Comparison of ENCODE assay signal across 2 cellular contexts in the genomic region with DNA sequence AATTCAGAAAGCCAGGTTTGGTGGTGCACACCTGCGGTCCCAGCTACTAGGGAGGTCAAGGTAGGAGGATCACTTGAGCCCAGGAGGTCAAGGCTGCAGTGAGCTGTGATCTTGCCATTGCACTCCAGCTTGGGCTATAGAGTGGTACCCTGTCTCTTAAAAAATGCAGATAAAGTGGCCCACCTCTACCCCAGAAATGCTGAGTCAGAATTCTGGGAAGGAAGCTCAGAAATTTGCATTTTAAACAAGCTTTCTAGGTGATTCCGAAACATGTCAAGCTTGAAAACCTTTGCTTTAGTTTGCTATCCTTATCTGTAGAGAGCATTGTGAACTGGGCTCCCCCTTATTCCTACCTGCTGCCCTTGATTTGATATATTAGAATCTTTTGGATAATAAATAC.
A peak's percentile ranks its signal among the peaks of the same experiment; 100 is the strongest.
TF ChIP-seq lines count a peak whose summit lies in the region.

No MANE protein-coding gene starts in this region.

TF ChIP-seq in IMR-90, 13 proteins besides CTCF, POLR2A, EP300 and RAD21 (continued from another document):
- peak; percentile 79 for TF ChIP-seq MAFK (IDR thresholded peaks at IDR 0.05; ENCODE audit: low read depth, low read length)

TF ChIP-seq in neural cell, 6 proteins besides CTCF, POLR2A, EP300 and RAD21:
- TF ChIP-seq, protein P1, sequence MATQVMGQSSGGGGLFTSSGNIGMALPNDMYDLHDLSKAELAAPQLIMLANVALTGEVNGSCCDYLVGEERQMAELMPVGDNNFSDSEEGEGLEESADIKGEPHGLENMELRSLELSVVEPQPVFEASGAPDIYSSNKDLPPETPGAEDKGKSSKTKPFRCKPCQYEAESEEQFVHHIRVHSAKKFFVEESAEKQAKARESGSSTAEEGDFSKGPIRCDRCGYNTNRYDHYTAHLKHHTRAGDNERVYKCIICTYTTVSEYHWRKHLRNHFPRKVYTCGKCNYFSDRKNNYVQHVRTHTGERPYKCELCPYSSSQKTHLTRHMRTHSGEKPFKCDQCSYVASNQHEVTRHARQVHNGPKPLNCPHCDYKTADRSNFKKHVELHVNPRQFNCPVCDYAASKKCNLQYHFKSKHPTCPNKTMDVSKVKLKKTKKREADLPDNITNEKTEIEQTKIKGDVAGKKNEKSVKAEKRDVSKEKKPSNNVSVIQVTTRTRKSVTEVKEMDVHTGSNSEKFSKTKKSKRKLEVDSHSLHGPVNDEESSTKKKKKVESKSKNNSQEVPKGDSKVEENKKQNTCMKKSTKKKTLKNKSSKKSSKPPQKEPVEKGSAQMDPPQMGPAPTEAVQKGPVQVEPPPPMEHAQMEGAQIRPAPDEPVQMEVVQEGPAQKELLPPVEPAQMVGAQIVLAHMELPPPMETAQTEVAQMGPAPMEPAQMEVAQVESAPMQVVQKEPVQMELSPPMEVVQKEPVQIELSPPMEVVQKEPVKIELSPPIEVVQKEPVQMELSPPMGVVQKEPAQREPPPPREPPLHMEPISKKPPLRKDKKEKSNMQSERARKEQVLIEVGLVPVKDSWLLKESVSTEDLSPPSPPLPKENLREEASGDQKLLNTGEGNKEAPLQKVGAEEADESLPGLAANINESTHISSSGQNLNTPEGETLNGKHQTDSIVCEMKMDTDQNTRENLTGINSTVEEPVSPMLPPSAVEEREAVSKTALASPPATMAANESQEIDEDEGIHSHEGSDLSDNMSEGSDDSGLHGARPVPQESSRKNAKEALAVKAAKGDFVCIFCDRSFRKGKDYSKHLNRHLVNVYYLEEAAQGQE (IDR thresholded peaks at IDR 0.05; ENCODE audit: borderline replicate concordance): no peak
- TF ChIP-seq POLR2AphosphoS5 (IDR thresholded peaks at IDR 0.05): no peak
- TF ChIP-seq TAF1 (IDR thresholded peaks at IDR 0.05; ENCODE audit: low read depth): no peak
- TF ChIP-seq SMC3 (conservative IDR thresholded peaks at IDR 0.05; ENCODE audit: poor library complexity): no peak
- TF ChIP-seq MXI1 (conservative IDR thresholded peaks at IDR 0.05; ENCODE audit: poor library complexity, severe bottlenecking): no peak
- TF ChIP-seq EZH2 (IDR thresholded peaks at IDR 0.05; ENCODE audit: borderline replicate concordance, insufficient read depth, low read length, poor library complexity, severe bottlenecking): no peak
